Comparison of ENCODE assay signal across 1 cellular context in the genomic region with DNA sequence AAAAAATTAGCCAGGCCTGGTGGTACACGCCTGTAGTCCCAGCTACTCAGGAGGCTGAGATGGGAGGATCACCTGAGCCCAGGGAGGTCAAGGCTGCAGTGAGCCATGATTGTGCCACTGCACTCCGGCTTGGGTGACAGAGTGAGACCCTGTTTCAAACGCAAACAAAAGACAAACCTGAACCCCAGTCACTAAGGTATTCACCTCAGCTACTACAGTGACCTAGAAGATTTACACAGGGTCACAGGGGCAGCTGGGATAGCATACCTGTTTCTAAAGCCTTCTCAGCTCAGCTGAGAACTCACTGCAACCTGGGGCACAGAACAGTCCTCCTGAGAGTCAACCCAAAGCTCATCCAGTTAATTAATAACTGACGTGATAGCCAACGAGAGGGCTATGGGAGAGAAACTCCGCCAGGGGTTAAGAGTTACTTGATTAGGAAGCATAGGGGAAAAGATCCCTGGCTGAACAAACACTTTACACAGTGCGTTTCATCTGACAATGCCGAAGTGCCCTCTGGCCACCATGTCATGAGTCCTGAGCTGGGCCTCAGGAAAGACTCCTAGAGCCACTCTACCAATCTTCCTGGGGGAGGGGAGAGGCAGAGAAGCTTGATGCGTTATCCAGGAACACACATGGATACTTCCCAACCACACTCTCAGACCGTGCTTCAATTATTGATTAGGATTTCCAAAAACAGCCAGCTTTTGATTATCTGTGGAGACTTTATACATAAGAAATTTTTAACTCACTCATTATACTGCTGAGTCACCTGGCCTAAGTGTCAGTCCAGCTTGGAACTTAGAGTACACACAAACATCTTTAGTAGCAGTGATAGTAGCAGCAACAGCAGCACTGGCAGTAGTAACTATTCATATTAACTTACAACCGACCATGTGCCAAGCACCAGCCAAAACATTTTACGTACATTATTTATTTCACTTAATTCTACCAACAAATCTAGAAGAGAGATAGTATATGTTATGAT.
TF ChIP-seq lines count a peak whose summit lies in the region.

No MANE protein-coding gene starts in this region.

TF ChIP-seq in HepG2, 621 proteins besides CTCF, POLR2A, EP300 and RAD21 (continued from another document and continues in another):
- TF ChIP-seq, protein P1, sequence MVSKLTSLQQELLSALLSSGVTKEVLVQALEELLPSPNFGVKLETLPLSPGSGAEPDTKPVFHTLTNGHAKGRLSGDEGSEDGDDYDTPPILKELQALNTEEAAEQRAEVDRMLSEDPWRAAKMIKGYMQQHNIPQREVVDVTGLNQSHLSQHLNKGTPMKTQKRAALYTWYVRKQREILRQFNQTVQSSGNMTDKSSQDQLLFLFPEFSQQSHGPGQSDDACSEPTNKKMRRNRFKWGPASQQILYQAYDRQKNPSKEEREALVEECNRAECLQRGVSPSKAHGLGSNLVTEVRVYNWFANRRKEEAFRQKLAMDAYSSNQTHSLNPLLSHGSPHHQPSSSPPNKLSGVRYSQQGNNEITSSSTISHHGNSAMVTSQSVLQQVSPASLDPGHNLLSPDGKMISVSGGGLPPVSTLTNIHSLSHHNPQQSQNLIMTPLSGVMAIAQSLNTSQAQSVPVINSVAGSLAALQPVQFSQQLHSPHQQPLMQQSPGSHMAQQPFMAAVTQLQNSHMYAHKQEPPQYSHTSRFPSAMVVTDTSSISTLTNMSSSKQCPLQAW (CRISPR knock-in tag; IDR thresholded peaks at IDR 0.05) = peak; percentile 98
- TF ChIP-seq, protein P2, sequence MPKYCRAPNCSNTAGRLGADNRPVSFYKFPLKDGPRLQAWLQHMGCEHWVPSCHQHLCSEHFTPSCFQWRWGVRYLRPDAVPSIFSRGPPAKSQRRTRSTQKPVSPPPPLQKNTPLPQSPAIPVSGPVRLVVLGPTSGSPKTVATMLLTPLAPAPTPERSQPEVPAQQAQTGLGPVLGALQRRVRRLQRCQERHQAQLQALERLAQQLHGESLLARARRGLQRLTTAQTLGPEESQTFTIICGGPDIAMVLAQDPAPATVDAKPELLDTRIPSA (CRISPR knock-in tag; IDR thresholded peaks at IDR 0.05; ENCODE audit: borderline replicate concordance) = no peak
- no peak for TF ChIP-seq ZZZ3 (CRISPR knock-in tag; IDR thresholded peaks at IDR 0.05; ENCODE audit: borderline replicate concordance)
- no peak for TF ChIP-seq ZNF10 (CRISPR knock-in tag; IDR thresholded peaks at IDR 0.05; ENCODE audit: borderline replicate concordance, low read depth)
- 0 out of 2 replicates have a peak, but pooled peaks have one; percentile 46 for TF ChIP-seq ZMAT3 (CRISPR knock-in tag; conservative IDR thresholded peaks at IDR 0.05)
- no peak for TF ChIP-seq CBX2 (IDR thresholded peaks at IDR 0.05; ENCODE audit: low read depth, low read length)
- no peak for TF ChIP-seq CBX2 (CRISPR knock-in tag; IDR thresholded peaks at IDR 0.05; ENCODE audit: low read depth)
- TF ChIP-seq IRX3 (CRISPR knock-in tag; IDR thresholded peaks at IDR 0.05; ENCODE audit: borderline replicate concordance, low read depth) = peak; percentile 42; the same call in 1 of the 2 replicates
- no peak for TF ChIP-seq NRL (CRISPR knock-in tag; IDR thresholded peaks at IDR 0.05; ENCODE audit: borderline replicate concordance)
- TF ChIP-seq, protein P3, sequence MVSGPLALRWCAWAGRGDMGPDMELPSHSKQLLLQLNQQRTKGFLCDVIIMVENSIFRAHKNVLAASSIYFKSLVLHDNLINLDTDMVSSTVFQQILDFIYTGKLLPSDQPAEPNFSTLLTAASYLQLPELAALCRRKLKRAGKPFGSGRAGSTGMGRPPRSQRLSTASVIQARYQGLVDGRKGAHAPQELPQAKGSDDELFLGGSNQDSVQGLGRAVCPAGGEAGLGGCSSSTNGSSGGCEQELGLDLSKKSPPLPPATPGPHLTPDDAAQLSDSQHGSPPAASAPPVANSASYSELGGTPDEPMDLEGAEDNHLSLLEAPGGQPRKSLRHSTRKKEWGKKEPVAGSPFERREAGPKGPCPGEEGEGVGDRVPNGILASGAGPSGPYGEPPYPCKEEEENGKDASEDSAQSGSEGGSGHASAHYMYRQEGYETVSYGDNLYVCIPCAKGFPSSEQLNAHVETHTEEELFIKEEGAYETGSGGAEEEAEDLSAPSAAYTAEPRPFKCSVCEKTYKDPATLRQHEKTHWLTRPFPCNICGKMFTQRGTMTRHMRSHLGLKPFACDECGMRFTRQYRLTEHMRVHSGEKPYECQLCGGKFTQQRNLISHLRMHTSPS (CRISPR knock-in tag; IDR thresholded peaks at IDR 0.05; ENCODE audit: low read depth) = peak; percentile 61
- TF ChIP-seq TP53 (CRISPR knock-in tag; conservative IDR thresholded peaks at IDR 0.05) = no peak
- TF ChIP-seq, protein P4, sequence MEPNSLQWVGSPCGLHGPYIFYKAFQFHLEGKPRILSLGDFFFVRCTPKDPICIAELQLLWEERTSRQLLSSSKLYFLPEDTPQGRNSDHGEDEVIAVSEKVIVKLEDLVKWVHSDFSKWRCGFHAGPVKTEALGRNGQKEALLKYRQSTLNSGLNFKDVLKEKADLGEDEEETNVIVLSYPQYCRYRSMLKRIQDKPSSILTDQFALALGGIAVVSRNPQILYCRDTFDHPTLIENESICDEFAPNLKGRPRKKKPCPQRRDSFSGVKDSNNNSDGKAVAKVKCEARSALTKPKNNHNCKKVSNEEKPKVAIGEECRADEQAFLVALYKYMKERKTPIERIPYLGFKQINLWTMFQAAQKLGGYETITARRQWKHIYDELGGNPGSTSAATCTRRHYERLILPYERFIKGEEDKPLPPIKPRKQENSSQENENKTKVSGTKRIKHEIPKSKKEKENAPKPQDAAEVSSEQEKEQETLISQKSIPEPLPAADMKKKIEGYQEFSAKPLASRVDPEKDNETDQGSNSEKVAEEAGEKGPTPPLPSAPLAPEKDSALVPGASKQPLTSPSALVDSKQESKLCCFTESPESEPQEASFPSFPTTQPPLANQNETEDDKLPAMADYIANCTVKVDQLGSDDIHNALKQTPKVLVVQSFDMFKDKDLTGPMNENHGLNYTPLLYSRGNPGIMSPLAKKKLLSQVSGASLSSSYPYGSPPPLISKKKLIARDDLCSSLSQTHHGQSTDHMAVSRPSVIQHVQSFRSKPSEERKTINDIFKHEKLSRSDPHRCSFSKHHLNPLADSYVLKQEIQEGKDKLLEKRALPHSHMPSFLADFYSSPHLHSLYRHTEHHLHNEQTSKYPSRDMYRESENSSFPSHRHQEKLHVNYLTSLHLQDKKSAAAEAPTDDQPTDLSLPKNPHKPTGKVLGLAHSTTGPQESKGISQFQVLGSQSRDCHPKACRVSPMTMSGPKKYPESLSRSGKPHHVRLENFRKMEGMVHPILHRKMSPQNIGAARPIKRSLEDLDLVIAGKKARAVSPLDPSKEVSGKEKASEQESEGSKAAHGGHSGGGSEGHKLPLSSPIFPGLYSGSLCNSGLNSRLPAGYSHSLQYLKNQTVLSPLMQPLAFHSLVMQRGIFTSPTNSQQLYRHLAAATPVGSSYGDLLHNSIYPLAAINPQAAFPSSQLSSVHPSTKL (CRISPR knock-in tag; IDR thresholded peaks at IDR 0.05) = peak; percentile 72
- TF ChIP-seq ZNF343 (CRISPR knock-in tag; IDR thresholded peaks at IDR 0.05) = no peak
- no peak for TF ChIP-seq ZNF724P (CRISPR knock-in tag; IDR thresholded peaks at IDR 0.05; ENCODE audit: borderline replicate concordance)
- no peak for TF ChIP-seq CAMTA2 (CRISPR knock-in tag; IDR thresholded peaks at IDR 0.05; ENCODE audit: borderline replicate concordance)
- peak; percentile 93 for TF ChIP-seq TBX2 (CRISPR knock-in tag; IDR thresholded peaks at IDR 0.05; ENCODE audit: borderline replicate concordance)
- peak; percentile 82 for TF ChIP-seq HOXA3 (CRISPR knock-in tag; IDR thresholded peaks at IDR 0.05)
- no peak for TF ChIP-seq PTBP1 (IDR thresholded peaks at IDR 0.05; ENCODE audit: low read depth, low read length, poor library complexity, severe bottlenecking)
- peak; percentile 50 for TF ChIP-seq MTA1 (CRISPR knock-in tag; IDR thresholded peaks at IDR 0.05; ENCODE audit: borderline replicate concordance)
- TF ChIP-seq, protein P5, sequence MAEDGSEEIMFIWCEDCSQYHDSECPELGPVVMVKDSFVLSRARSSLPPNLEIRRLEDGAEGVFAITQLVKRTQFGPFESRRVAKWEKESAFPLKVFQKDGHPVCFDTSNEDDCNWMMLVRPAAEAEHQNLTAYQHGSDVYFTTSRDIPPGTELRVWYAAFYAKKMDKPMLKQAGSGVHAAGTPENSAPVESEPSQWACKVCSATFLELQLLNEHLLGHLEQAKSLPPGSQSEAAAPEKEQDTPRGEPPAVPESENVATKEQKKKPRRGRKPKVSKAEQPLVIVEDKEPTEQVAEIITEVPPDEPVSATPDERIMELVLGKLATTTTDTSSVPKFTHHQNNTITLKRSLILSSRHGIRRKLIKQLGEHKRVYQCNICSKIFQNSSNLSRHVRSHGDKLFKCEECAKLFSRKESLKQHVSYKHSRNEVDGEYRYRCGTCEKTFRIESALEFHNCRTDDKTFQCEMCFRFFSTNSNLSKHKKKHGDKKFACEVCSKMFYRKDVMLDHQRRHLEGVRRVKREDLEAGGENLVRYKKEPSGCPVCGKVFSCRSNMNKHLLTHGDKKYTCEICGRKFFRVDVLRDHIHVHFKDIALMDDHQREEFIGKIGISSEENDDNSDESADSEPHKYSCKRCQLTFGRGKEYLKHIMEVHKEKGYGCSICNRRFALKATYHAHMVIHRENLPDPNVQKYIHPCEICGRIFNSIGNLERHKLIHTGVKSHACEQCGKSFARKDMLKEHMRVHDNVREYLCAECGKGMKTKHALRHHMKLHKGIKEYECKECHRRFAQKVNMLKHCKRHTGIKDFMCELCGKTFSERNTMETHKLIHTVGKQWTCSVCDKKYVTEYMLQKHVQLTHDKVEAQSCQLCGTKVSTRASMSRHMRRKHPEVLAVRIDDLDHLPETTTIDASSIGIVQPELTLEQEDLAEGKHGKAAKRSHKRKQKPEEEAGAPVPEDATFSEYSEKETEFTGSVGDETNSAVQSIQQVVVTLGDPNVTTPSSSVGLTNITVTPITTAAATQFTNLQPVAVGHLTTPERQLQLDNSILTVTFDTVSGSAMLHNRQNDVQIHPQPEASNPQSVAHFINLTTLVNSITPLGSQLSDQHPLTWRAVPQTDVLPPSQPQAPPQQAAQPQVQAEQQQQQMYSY (CRISPR knock-in tag; IDR thresholded peaks at IDR 0.05) = no peak; the same call in 1 of the 2 replicates
- TF ChIP-seq ZSCAN12 (CRISPR knock-in tag; IDR thresholded peaks at IDR 0.05) = no peak
- peak; percentile 50; the same call in 1 of the 2 replicates for TF ChIP-seq HMG20B (CRISPR knock-in tag; conservative IDR thresholded peaks at IDR 0.05)
- no peak for TF ChIP-seq ZNF12 (CRISPR knock-in tag; IDR thresholded peaks at IDR 0.05)
- TF ChIP-seq ZNF749 (CRISPR knock-in tag; IDR thresholded peaks at IDR 0.05; ENCODE audit: borderline replicate concordance) = no peak
- no peak for TF ChIP-seq HNRNPL (IDR thresholded peaks at IDR 0.05; ENCODE audit: low read depth, low read length)
- TF ChIP-seq NFIC (IDR thresholded peaks at IDR 0.05; ENCODE audit: low read length) = peak; percentile 82; the same call in 1 of the 2 replicates
- no peak for TF ChIP-seq MTF1 (CRISPR knock-in tag; IDR thresholded peaks at IDR 0.05)
- no peak for TF ChIP-seq PCBP1 (IDR thresholded peaks at IDR 0.05; ENCODE audit: borderline replicate concordance, low read depth, low read length)
- no peak for TF ChIP-seq HHEX (CRISPR knock-in tag; IDR thresholded peaks at IDR 0.05)
- peak; percentile 84 for TF ChIP-seq RXRA (CRISPR knock-in tag; IDR thresholded peaks at IDR 0.05)
- TF ChIP-seq ZNF703 (CRISPR knock-in tag; IDR thresholded peaks at IDR 0.05; ENCODE audit: borderline replicate concordance) = peak; percentile 59; the same call in 1 of the 2 replicates
- TF ChIP-seq, protein P6, sequence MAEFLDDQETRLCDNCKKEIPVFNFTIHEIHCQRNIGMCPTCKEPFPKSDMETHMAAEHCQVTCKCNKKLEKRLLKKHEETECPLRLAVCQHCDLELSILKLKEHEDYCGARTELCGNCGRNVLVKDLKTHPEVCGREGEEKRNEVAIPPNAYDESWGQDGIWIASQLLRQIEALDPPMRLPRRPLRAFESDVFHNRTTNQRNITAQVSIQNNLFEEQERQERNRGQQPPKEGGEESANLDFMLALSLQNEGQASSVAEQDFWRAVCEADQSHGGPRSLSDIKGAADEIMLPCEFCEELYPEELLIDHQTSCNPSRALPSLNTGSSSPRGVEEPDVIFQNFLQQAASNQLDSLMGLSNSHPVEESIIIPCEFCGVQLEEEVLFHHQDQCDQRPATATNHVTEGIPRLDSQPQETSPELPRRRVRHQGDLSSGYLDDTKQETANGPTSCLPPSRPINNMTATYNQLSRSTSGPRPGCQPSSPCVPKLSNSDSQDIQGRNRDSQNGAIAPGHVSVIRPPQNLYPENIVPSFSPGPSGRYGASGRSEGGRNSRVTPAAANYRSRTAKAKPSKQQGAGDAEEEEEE (CRISPR knock-in tag; IDR thresholded peaks at IDR 0.05; ENCODE audit: borderline replicate concordance) = peak; percentile 50; the same call in 1 of the 2 replicates
- TF ChIP-seq, protein P7, sequence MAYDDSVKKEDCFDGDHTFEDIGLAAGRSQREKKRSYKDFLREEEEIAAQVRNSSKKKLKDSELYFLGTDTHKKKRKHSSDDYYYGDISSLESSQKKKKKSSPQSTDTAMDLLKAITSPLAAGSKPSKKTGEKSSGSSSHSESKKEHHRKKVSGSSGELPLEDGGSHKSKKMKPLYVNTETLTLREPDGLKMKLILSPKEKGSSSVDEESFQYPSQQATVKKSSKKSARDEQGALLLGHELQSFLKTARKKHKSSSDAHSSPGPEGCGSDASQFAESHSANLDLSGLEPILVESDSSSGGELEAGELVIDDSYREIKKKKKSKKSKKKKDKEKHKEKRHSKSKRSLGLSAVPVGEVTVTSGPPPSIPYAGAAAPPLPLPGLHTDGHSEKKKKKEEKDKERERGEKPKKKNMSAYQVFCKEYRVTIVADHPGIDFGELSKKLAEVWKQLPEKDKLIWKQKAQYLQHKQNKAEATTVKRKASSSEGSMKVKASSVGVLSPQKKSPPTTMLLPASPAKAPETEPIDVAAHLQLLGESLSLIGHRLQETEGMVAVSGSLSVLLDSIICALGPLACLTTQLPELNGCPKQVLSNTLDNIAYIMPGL (CRISPR knock-in tag; IDR thresholded peaks at IDR 0.05; ENCODE audit: borderline replicate concordance in 1 of 2, low read depth in 1 of 2) = no peak; a peak in 1 of 4 replicates
- TF ChIP-seq MAFK (conservative IDR thresholded peaks at IDR 0.05 in 1 of 2, IDR thresholded peaks at IDR 0.05 in 1 of 2; ENCODE audit: low read length in 2 of 2) = peak; percentile 34 to 58; a peak in 3 of 4 replicates
- no peak for TF ChIP-seq ZSCAN20 (CRISPR knock-in tag; IDR thresholded peaks at IDR 0.05; ENCODE audit: borderline replicate concordance)
- peak; percentile 80 for TF ChIP-seq SAP130 (CRISPR knock-in tag; IDR thresholded peaks at IDR 0.05; ENCODE audit: low read depth)
